Comparison of ENCODE assay signal across 8 cellular contexts in the genomic region with DNA sequence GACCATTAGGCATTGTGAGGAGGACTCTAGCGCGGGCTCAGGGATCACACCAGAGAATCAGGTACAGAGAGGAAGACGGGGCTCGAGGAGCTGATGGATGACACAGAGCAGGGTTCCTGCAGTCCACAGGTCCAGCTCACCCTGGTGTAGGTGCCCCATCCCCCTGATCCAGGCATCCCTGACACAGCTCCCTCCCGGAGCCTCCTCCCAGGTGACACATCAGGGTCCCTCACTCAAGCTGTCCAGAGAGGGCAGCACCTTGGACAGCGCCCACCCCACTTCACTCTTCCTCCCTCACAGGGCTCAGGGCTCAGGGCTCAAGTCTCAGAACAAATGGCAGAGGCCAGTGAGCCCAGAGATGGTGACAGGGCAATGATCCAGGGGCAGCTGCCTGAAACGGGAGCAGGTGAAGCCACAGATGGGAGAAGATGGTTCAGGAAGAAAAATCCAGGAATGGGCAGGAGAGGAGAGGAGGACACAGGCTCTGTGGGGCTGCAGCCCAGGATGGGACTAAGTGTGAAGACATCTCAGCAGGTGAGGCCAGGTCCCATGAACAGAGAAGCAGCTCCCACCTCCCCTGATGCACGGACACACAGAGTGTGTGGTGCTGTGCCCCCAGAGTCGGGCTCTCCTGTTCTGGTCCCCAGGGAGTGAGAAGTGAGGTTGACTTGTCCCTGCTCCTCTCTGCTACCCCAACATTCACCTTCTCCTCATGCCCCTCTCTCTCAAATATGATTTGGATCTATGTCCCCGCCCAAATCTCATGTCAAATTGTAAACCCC. TPM values are rescaled to one million over a fixed set of nuclear protein-coding genes. Genes with fewer than 3 reads are reported as not detected.
DNase-seq lines count a peak whose midpoint lies in the region; ATAC-seq and TF ChIP-seq lines count a peak whose summit lies in the region.
"Had no signal": no experiment of that assay in that cellular context is flagged by ENCODE, and none has a peak within 500 bp of the region (broad histone marks: within the 10 kb centered on the region; RNA-seq: fewer than 3 reads in every experiment).

No MANE protein-coding gene starts in this region.

- H3K4me3 ChIP-seq in HCT116 (replicated peaks in 1 of 2; ENCODE audit: low read depth in 1 of 2, low read length in 2 of 2) (no peak overlapping the region), SK-N-SH (ENCODE audit: low read depth in 2 of 2, low read length in 1 of 2) (no peak overlapping the region), coronary artery (no peak overlapping the region)
- H3K4me3 ChIP-seq: dorsolateral prefrontal cortex had no signal

- H3K4me2 ChIP-seq in HCT116 (ENCODE audit: low read length) (no peak overlapping the region), SK-N-SH (no peak overlapping the region)

- H3K9me3 ChIP-seq in HCT116 (ENCODE audit: control insufficient read depth in 1 of 2, insufficient read depth in 1 of 2, low read depth in 1 of 2, low read length in 2 of 2) (no peaks in the 10 kb centered on the region), SK-N-SH (no peaks in the 10 kb centered on the region)

- no peaks in the 10 kb centered on the region for H4K20me1 ChIP-seq in HCT116 (ENCODE audit: insufficient read depth)
- no peaks in the 10 kb centered on the region for H4K20me1 ChIP-seq in SK-N-SH (ENCODE audit: insufficient read depth)

- H3K4me1 ChIP-seq in HCT116 (ENCODE audit: control insufficient read depth in 1 of 2, insufficient read depth in 2 of 2, low read length in 2 of 2) (peaks cover 0 to 11% of the 10 kb centered on the region in 2 experiments; a peak in 2 of 4 replicates), SK-N-SH (ENCODE audit: control insufficient read depth in 1 of 2, insufficient read depth in 2 of 2, low read depth in 1 of 2, low read length in 1 of 2) (peaks cover 0 to 16% of the 10 kb centered on the region in 2 experiments; a peak in 1 of 4 replicates)

- H2AFZ ChIP-seq in HCT116 (ENCODE audit: low read depth, low read length, poor library complexity, severe bottlenecking): no peak overlapping the region
- H2AFZ ChIP-seq in SK-N-SH (ENCODE audit: low read depth): no peak overlapping the region

- TF ChIP-seq RAD21 in HCT116 (IDR thresholded peaks at IDR 0.05; ENCODE audit: low read depth): no peak
- no peak for TF ChIP-seq RAD21 in SK-N-SH (IDR thresholded peaks at IDR 0.05; ENCODE audit: low read length)

- WGBS in SK-N-SH (ENCODE audit: low lambda C conversion rate): 17% methylated on average over 9 of the region's 10 CpGs

- H3K9me2 ChIP-seq in HCT116 (ENCODE audit: insufficient read depth) (no peaks in the 10 kb centered on the region), SK-N-SH (no peaks in the 10 kb centered on the region)

- H3K36me3 ChIP-seq in HCT116 (ENCODE audit: control insufficient read depth in 1 of 2, insufficient read depth in 2 of 2, low read length in 2 of 2) (no peaks in the 10 kb centered on the region), SK-N-SH (replicated peaks in 1 of 2; ENCODE audit: control insufficient read depth in 1 of 2, insufficient read depth in 2 of 2, low read length in 1 of 2) (no peaks in the 10 kb centered on the region)

- DNase-seq in HCT116 (ENCODE audit: low read depth, low spot score) (no peak), SK-N-SH (no peak), coronary artery (ENCODE audit: low spot score) (peak; percentile 26)
- peak in 2 of 3 donors; percentile 19 to 20 for DNase-seq in stimulated activated CD4-positive, alpha-beta T cell treated with anti-CD3 and anti-CD28 coated beads, Interleukin-12 subunit alpha, Interleukin-12 subunit beta, amount 100 ng/mL, for 48 hours (ENCODE audit: low read depth in 2 of 3, low spot score in 1 of 3)
- no peak for DNase-seq in stimulated activated naive CD4-positive, alpha-beta T cell treated with Interleukin-2 at 50 U/mL for 16 hours (lab: John Stamatoyannopoulos, UW)
- DNase-seq: dorsolateral prefrontal cortex had no signal

- H3F3A ChIP-seq in SK-N-SH (replicated peaks; ENCODE audit: insufficient read depth): no peaks in the 10 kb centered on the region

- peaks cover 46% of the 10 kb centered on the region; the same call in 1 of the 2 replicates for H3K27me3 ChIP-seq in HCT116 (ENCODE audit: insufficient read depth, low read length)
- peaks cover 17% of the 10 kb centered on the region for H3K27me3 ChIP-seq in SK-N-SH (ENCODE audit: insufficient read depth)

- ATAC-seq in HCT116: no peak
- no peak for ATAC-seq in HG03159 (IDR thresholded peaks at IDR 0.05; ENCODE audit: unreplicated experiment)
- no peak for ATAC-seq in GM18511 (IDR thresholded peaks at IDR 0.05; ENCODE audit: unreplicated experiment)

- intact Hi-C loops in HCT116 (cut with micrococcal nuclease): loop anchor here (5.0 to 10.0 kb wide), 2 partner anchors 82 to 249 kb away; partner anchors contain the start of gene RABAC1

- no TSS peak for BruUV-seq in HCT116 (replicated peaks; lab: Mats Ljungman, UMichigan)

- TF ChIP-seq CTCF in HCT116 (IDR thresholded peaks at IDR 0.05 in 2 of 3, conservative IDR thresholded peaks at IDR 0.05 in 1 of 3; ENCODE audit: borderline replicate concordance in 1 of 3, insufficient read depth in 1 of 3, low read depth in 2 of 3, low read length in 2 of 3): no peak
- no peak for TF ChIP-seq CTCF in SK-N-SH (IDR thresholded peaks at IDR 0.05)
- no peak for TF ChIP-seq CTCF in coronary artery (IDR thresholded peaks at IDR 0.05)

- no peak for TF ChIP-seq EP300 in SK-N-SH (IDR thresholded peaks at IDR 0.05; ENCODE audit: borderline replicate concordance in 1 of 2, low read depth in 1 of 2, low read length in 1 of 2)

- RAD21 ChIA-PET in HCT116 (lab: Charles Lee; ENCODE audit: low non-redundant PET in 1 of 2, low total read pairs in 2 of 2, uncharacterized antibody in 2 of 2, unreplicated experiment in 2 of 2): no interaction called here

- POLR2A ChIA-PET in HCT116 (lab: Charles Lee) (no interaction called here), SK-N-SH (lab: Yijun Ruan, JAX) (no interaction called here)

- CTCF ChIA-PET in HCT116 (lab: Charles Lee): interaction anchor here (1.7 to 2.6 kb wide), 2 partner anchors 41 to 116 kb away, joined by 15 to 41 read pairs; no protein-coding TSS in a partner anchor
- CTCF ChIA-PET in SK-N-SH (lab: Yijun Ruan, JAX): interaction anchor here (2.1 to 2.3 kb wide), 2 partner anchors 13 to 14 kb away, joined by 10 to 11 read pairs; no protein-coding TSS in a partner anchor

- H3K79me2 ChIP-seq in HCT116 (ENCODE audit: insufficient read depth, low read length): no peaks in the 10 kb centered on the region
- no peaks in the 10 kb centered on the region for H3K79me2 ChIP-seq in SK-N-SH (ENCODE audit: insufficient read depth)

- H3K9ac ChIP-seq in HCT116 (ENCODE audit: low read length): no peak overlapping the region
- H3K9ac ChIP-seq in SK-N-SH: no peak overlapping the region

- no peak for TF ChIP-seq POLR2A in HCT116 (IDR thresholded peaks at IDR 0.05; ENCODE audit: borderline replicate concordance, extremely low read depth, insufficient read depth, insufficient read length)

- H3K27ac ChIP-seq in HCT116 (ENCODE audit: low read depth, low read length) (no peak overlapping the region), SK-N-SH (ENCODE audit: low read depth in 2 of 2, low read length in 1 of 2) (no peak overlapping the region), coronary artery (no peak overlapping the region)
- H3K27ac ChIP-seq: dorsolateral prefrontal cortex had no signal

TF ChIP-seq in HCT116, 20 proteins besides CTCF, POLR2A, EP300 and RAD21 (continues in another document):
- no peak for TF ChIP-seq ZFX (IDR thresholded peaks at IDR 0.05)

TF ChIP-seq in SK-N-SH, 30 proteins besides CTCF, POLR2A, EP300 and RAD21 (continues in another document):
- TF ChIP-seq, protein P1, sequence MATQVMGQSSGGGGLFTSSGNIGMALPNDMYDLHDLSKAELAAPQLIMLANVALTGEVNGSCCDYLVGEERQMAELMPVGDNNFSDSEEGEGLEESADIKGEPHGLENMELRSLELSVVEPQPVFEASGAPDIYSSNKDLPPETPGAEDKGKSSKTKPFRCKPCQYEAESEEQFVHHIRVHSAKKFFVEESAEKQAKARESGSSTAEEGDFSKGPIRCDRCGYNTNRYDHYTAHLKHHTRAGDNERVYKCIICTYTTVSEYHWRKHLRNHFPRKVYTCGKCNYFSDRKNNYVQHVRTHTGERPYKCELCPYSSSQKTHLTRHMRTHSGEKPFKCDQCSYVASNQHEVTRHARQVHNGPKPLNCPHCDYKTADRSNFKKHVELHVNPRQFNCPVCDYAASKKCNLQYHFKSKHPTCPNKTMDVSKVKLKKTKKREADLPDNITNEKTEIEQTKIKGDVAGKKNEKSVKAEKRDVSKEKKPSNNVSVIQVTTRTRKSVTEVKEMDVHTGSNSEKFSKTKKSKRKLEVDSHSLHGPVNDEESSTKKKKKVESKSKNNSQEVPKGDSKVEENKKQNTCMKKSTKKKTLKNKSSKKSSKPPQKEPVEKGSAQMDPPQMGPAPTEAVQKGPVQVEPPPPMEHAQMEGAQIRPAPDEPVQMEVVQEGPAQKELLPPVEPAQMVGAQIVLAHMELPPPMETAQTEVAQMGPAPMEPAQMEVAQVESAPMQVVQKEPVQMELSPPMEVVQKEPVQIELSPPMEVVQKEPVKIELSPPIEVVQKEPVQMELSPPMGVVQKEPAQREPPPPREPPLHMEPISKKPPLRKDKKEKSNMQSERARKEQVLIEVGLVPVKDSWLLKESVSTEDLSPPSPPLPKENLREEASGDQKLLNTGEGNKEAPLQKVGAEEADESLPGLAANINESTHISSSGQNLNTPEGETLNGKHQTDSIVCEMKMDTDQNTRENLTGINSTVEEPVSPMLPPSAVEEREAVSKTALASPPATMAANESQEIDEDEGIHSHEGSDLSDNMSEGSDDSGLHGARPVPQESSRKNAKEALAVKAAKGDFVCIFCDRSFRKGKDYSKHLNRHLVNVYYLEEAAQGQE (IDR thresholded peaks at IDR 0.05; ENCODE audit: low read depth, low read length): peak; percentile 95
- no peak for TF ChIP-seq RXRA (IDR thresholded peaks at IDR 0.05; ENCODE audit: borderline replicate concordance, low read depth)
- TF ChIP-seq, protein P2, sequence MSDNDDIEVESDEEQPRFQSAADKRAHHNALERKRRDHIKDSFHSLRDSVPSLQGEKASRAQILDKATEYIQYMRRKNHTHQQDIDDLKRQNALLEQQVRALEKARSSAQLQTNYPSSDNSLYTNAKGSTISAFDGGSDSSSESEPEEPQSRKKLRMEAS (IDR thresholded peaks at IDR 0.05; ENCODE audit: low read depth): no peak

RNA-seq across cellular contexts. Expression of gene CEACAM5, which starts 2.8 kb away (rescaled TPM):
- total RNA-seq in HCT116 (2021; ENCODE audit: unreplicated experiment): 0.22 TPM
- 0.03 TPM in 1 of 2 replicates, not detected in the other for polyA plus RNA-seq in HCT116 (2012)
- not detected in 2 replicates for polyA plus RNA-seq in SK-N-SH (2012; rRNA removed)
- polyA plus RNA-seq in SK-N-SH (2012; cell fraction: cytosol; rRNA removed): not detected in 2 replicates
- not detected in 2 replicates for polyA plus RNA-seq in SK-N-SH (2012; cell fraction: nucleus; rRNA removed)
- total RNA-seq: dorsolateral prefrontal cortex had no signal

RNA-seq across cellular contexts. Expression of gene CEACAM7, which starts 17.5 kb away (rescaled TPM):
- not detected for total RNA-seq in HCT116 (2021; ENCODE audit: unreplicated experiment)
- polyA plus RNA-seq in HCT116 (2012): not detected in 2 replicates
- not detected in 2 replicates for polyA plus RNA-seq in SK-N-SH (2012; rRNA removed)
- polyA plus RNA-seq in SK-N-SH (2012; cell fraction: cytosol; rRNA removed): not detected in 2 replicates
- not detected in 2 replicates for polyA plus RNA-seq in SK-N-SH (2012; cell fraction: nucleus; rRNA removed)
- total RNA-seq: dorsolateral prefrontal cortex had no signal

RNA-seq across cellular contexts. Expression of gene CEACAM6, which starts 49.7 kb away (rescaled TPM):
- total RNA-seq in HCT116 (2021; ENCODE audit: unreplicated experiment): 0.59 TPM
- polyA plus RNA-seq in HCT116 (2012): not detected in 2 replicates
- polyA plus RNA-seq in SK-N-SH (2012; rRNA removed): not detected in 2 replicates
- polyA plus RNA-seq in SK-N-SH (2012; cell fraction: cytosol; rRNA removed): not detected in 2 replicates
- polyA plus RNA-seq in SK-N-SH (2012; cell fraction: nucleus; rRNA removed): not detected in 2 replicates

Comparison
In these comparisons a context has a peak if more than half of its experiments do, and no peak if none do; other contexts are left out.
1. DNase-seq: peak in coronary artery (single experiment) and stimulated activated CD4-positive, alpha-beta T cell treated with anti-CD3 and anti-CD28 coated beads, Interleukin-12 subunit alpha, Interleukin-12 subunit beta, amount 100 ng/mL, for 48 hours (2 of 3); none in HCT116 (single experiment), SK-N-SH (single experiment) and stimulated activated naive CD4-positive, alpha-beta T cell treated with Interleukin-2 at 50 U/mL for 16 hours (single experiment).